Comparison of ENCODE assay signal across 8 cellular contexts in genomic region chr7:116173051-116174028, GRCh38. TPM values are rescaled to one million over a fixed set of nuclear protein-coding genes. Genes with fewer than 3 reads are reported as not detected.
DNase-seq lines count a peak whose midpoint lies in the region; ATAC-seq, FAIRE-seq and TF ChIP-seq lines count a peak whose summit lies in the region.

No MANE protein-coding gene starts in this region.

- in situ Hi-C loops in HepG2 (cut with HindIII; ENCODE audit: extremely low pct_ligation_motif_present, low pct_unique_long_range_greater_than_20kb), result loop anchor here (5.0 to 25.0 kb wide), 3 partner anchors 64 to 639 kb away; partner anchors contain the start of gene CAV1

- H3K27ac ChIP-seq in HepG2 (ENCODE audit: extremely low read length, insufficient read depth, low read length), result no peak overlapping the region

- no peaks in the 10 kb centered on the region for H4K20me1 ChIP-seq in HepG2 (ENCODE audit: insufficient read depth, low read length)

- H2AFZ ChIP-seq in HepG2 (ENCODE audit: low read length), result no peak overlapping the region

- H3K36me3 ChIP-seq in HepG2 (replicated peaks in 1 of 2; ENCODE audit: control insufficient read depth in 1 of 2, insufficient read depth in 2 of 2, low read length in 2 of 2), result no peaks in the 10 kb centered on the region

- peak; percentile 30 for DNase-seq in activated naive CD4-positive, alpha-beta T cell treated with anti-CD3 and anti-CD28 coated beads, Interleukin-2, amount 10 ng/mL, durations not matched to agents 7 days and 5 days
- no peak for DNase-seq in activated naive CD4-positive, alpha-beta T cell treated with anti-CD3 and anti-CD28 coated beads, Interleukin-2, amount 50 U/mL, for 16 hours
- peak; percentile 48 for DNase-seq in NCI-H774 (lab: John Stamatoyannopoulos, UW)
- DNase-seq in cardiac fibroblast (ENCODE audit: low read depth in 2 of 2), result peak; percentile 79 to 85
- peak; percentile 77 for DNase-seq in HepG2 (ENCODE audit: low spot score)

- no peak for TF ChIP-seq POLR2A in HepG2 (IDR thresholded peaks at IDR 0.05; ENCODE audit: insufficient read depth in 1 of 2, low read depth in 2 of 2, low read length in 2 of 2)

- TF ChIP-seq EP300 in HepG2 (IDR thresholded peaks at IDR 0.05; ENCODE audit: low read depth in 2 of 2, low read length in 2 of 2), result peak in 1 of 2 experiments; percentile 66; a peak in 2 of 4 replicates
- TF ChIP-seq EP300 in HepG2 (CRISPR knock-in tag; IDR thresholded peaks at IDR 0.05; ENCODE audit: borderline replicate concordance), result no peak

- no peak overlapping the region for H3K27ac Mint-ChIP-seq in activated naive CD4-positive, alpha-beta T cell treated with anti-CD3 and anti-CD28 coated beads, Interleukin-2, amount 10 ng/mL, durations not matched to agents 7 days and 5 days

- peaks cover 21% of the 10 kb centered on the region for H3K27me3 Mint-ChIP-seq in activated naive CD4-positive, alpha-beta T cell treated with anti-CD3 and anti-CD28 coated beads, Interleukin-2, amount 10 ng/mL, durations not matched to agents 7 days and 5 days

- BruUV-seq in HepG2 (replicated peaks; lab: Mats Ljungman, UMichigan), result no TSS peak

- H3K36me3 Mint-ChIP-seq in activated naive CD4-positive, alpha-beta T cell treated with anti-CD3 and anti-CD28 coated beads, Interleukin-2, amount 10 ng/mL, durations not matched to agents 7 days and 5 days, result no peaks in the 10 kb centered on the region

- H3K4me2 ChIP-seq in HepG2 (ENCODE audit: low read depth, low read length), result peak overlapping the region; percentile 23; the same call in 1 of the 2 replicates

- no peaks in the 10 kb centered on the region for H3K9me3 Mint-ChIP-seq in activated naive CD4-positive, alpha-beta T cell treated with anti-CD3 and anti-CD28 coated beads, Interleukin-2, amount 10 ng/mL, durations not matched to agents 7 days and 5 days

- H3K4me1 Mint-ChIP-seq in activated naive CD4-positive, alpha-beta T cell treated with anti-CD3 and anti-CD28 coated beads, Interleukin-2, amount 10 ng/mL, durations not matched to agents 7 days and 5 days, result peaks cover 9% of the 10 kb centered on the region

- peaks cover 48% of the 10 kb centered on the region for H3K4me1 ChIP-seq in HepG2 (ENCODE audit: insufficient read depth, low read length)

- intact Hi-C loops in HepG2 (cut with micrococcal nuclease; ENCODE audit: unreplicated experiment), result loop anchor here (1.0 to 5.0 kb wide), 3 partner anchors 36 to 415 kb away; no protein-coding TSS in a partner anchor

- no peak overlapping the region for H3K9ac ChIP-seq in HepG2 (ENCODE audit: insufficient read depth, low read depth, low read length)

- no peak overlapping the region for H3K4me3 ChIP-seq in cardiac fibroblast (replicated peaks in 1 of 2; ENCODE audit: low read depth in 2 of 2, low read length in 2 of 2)
- no peak overlapping the region for H3K4me3 ChIP-seq in HepG2 (replicated peaks in 1 of 3; ENCODE audit: insufficient read depth in 1 of 3, low read depth in 2 of 3, low read length in 3 of 3)

- no peak for FAIRE-seq in HepG2 (lab: Jason Lieb, UNC)

- POLR2A ChIA-PET in HepG2 (lab: Yijun Ruan, JAX), result no interaction called here

- CTCF ChIA-PET in activated naive CD4-positive, alpha-beta T cell treated with anti-CD3 and anti-CD28 coated beads, Interleukin-2, amount 10 ng/mL, durations not matched to agents 7 days and 5 days (lab: Charles Lee), result interaction anchor here (0.6 to 4.4 kb wide), 15 partner anchors 10 to 500 kb away, joined by 3 to 27 read pairs (median 5); no protein-coding TSS in a partner anchor
- CTCF ChIA-PET in HepG2 (lab: Yijun Ruan, JAX; ENCODE audit: low intra/inter-chr PET ratio, low total read pairs), result interaction anchor here (1.6 to 2.0 kb wide), 3 partner anchors 63 to 353 kb away, joined by 7 to 8 read pairs (median 8); no protein-coding TSS in a partner anchor

- WGBS in HepG2 (ENCODE audit: low lambda C conversion rate), result 0% methylated on average over 8 of the region's 8 CpGs

- peaks cover 0 to 28% of the 10 kb centered on the region in 2 experiments; a peak in 4 of 5 replicates for H3K27me3 ChIP-seq in HepG2 (ENCODE audit: control insufficient read depth in 1 of 2, insufficient read depth in 2 of 2, low read length in 2 of 2)

- peaks cover 6% of the 10 kb centered on the region; the same call in 1 of the 2 replicates for H3K9me3 ChIP-seq in HepG2 (ENCODE audit: low read length)

- peak; percentile 51 for ATAC-seq in HG02938 (IDR thresholded peaks at IDR 0.05; ENCODE audit: unreplicated experiment)
- peak; percentile 57 for ATAC-seq in HepG2
- ATAC-seq in GM18873 (IDR thresholded peaks at IDR 0.05; ENCODE audit: low FRiP score, unreplicated experiment), result no peak
- ATAC-seq in GM18870 (IDR thresholded peaks at IDR 0.05; ENCODE audit: unreplicated experiment), result no peak

- TF ChIP-seq RAD21 in HepG2 (CRISPR knock-in tag; IDR thresholded peaks at IDR 0.05), result no peak; the same call in 1 of the 2 replicates

- TF ChIP-seq CTCF in cardiac fibroblast (IDR thresholded peaks at IDR 0.05; ENCODE audit: low read depth, low read length) (peak; percentile 33), HepG2 (CRISPR knock-in tag; IDR thresholded peaks at IDR 0.05) (peak; percentile 67)

- no peak overlapping the region for H3K4me3 Mint-ChIP-seq in activated naive CD4-positive, alpha-beta T cell treated with anti-CD3 and anti-CD28 coated beads, Interleukin-2, amount 10 ng/mL, durations not matched to agents 7 days and 5 days

- H3K79me2 ChIP-seq in HepG2 (ENCODE audit: insufficient read depth, low read length), result no peaks in the 10 kb centered on the region

TF ChIP-seq in HepG2, 621 proteins besides CTCF, POLR2A, EP300 and RAD21 (continues in another document):
- no peak for TF ChIP-seq HNRNPL (IDR thresholded peaks at IDR 0.05; ENCODE audit: low read depth, low read length)
- no peak for TF ChIP-seq IRX3 (CRISPR knock-in tag; IDR thresholded peaks at IDR 0.05; ENCODE audit: borderline replicate concordance, low read depth)
- TF ChIP-seq TBP (CRISPR knock-in tag; IDR thresholded peaks at IDR 0.05), result no peak
- peak; percentile 67; the same call in 1 of the 2 replicates for TF ChIP-seq ZBTB20 (CRISPR knock-in tag; IDR thresholded peaks at IDR 0.05; ENCODE audit: borderline replicate concordance, low read depth)
- TF ChIP-seq POGK (CRISPR knock-in tag; conservative IDR thresholded peaks at IDR 0.05), result no peak
- no peak for TF ChIP-seq ZNF260 (CRISPR knock-in tag; IDR thresholded peaks at IDR 0.05; ENCODE audit: borderline replicate concordance, low read depth)
- TF ChIP-seq AHR (CRISPR knock-in tag; IDR thresholded peaks at IDR 0.05), result no peak
- TF ChIP-seq BRF2 (CRISPR knock-in tag; IDR thresholded peaks at IDR 0.05), result no peak
- no peak for TF ChIP-seq ZFY (CRISPR knock-in tag; IDR thresholded peaks at IDR 0.05)

RNA-seq across cellular contexts. Expression of gene TES, which starts 37.0 kb away (rescaled TPM):
- total RNA-seq in HepG2 (2016; rRNA removed; fragmentation: Illumina TruSeq; extraction: Trizol), result 21.6 and 24.7 TPM in 2 replicates
- 5.7 and 7.0 TPM in 2 replicates for total RNA-seq in HepG2 (2016; cell fraction: cytosol; rRNA removed; fragmentation: Illumina TruSeq; extraction: Trizol; ENCODE audit: low read depth)
- 20.1 and 24.8 TPM in 2 replicates for total RNA-seq in HepG2 (2016; cell fraction: insoluble cytoplasmic fraction; rRNA removed; fragmentation: Illumina TruSeq; extraction: Trizol)
- total RNA-seq in HepG2 (2016; cell fraction: membrane; rRNA removed; fragmentation: Illumina TruSeq; extraction: Trizol), result 13.3 and 15.7 TPM in 2 replicates
- 19.2 and 19.9 TPM in 2 replicates for total RNA-seq in HepG2 (2016; cell fraction: nucleus; rRNA removed; fragmentation: Illumina TruSeq; extraction: Trizol)
- 17.6 and 23.0 TPM in 2 replicates for polyA plus RNA-seq in HepG2 (2011; rRNA removed)
- 10.5 and 12.4 TPM in 2 replicates for polyA plus RNA-seq in HepG2 (2011; cell fraction: cytosol; rRNA removed)
- polyA plus RNA-seq in HepG2 (2011; cell fraction: nucleus; rRNA removed), result 15.2 and 17.8 TPM in 2 replicates
- 11.3 and 12.6 TPM in 2 replicates for polyA plus RNA-seq in HepG2 (2012)
- polyA plus RNA-seq in HepG2 (2016; cell fraction: cytosol; fragmentation: Illumina TruSeq; extraction: Trizol; ENCODE audit: low read depth), result 5.5 and 6.1 TPM in 2 replicates
- 24.3 and 25.3 TPM in 2 replicates for polyA plus RNA-seq in HepG2 (2016; cell fraction: insoluble cytoplasmic fraction; fragmentation: Illumina TruSeq; extraction: Trizol; ENCODE audit: low read depth)
- 9.3 and 11.9 TPM in 2 replicates for polyA plus RNA-seq in HepG2 (2016; cell fraction: membrane; fragmentation: Illumina TruSeq; extraction: Trizol; ENCODE audit: low read depth)
- polyA plus RNA-seq in HepG2 (2016; cell fraction: nucleus; fragmentation: Illumina TruSeq; extraction: Trizol; ENCODE audit: insufficient read depth, low read depth), result 18.5 and 18.7 TPM in 2 replicates
- 13.6 and 60.4 TPM in 2 replicates for polyA minus RNA-seq in HepG2 (2011; rRNA and poly(A)+ RNA removed; ENCODE audit: low replicate concordance)
- polyA minus RNA-seq in HepG2 (2011; cell fraction: cytosol; rRNA and poly(A)+ RNA removed), result 10.0 and 10.8 TPM in 2 replicates
- polyA minus RNA-seq in HepG2 (2011; cell fraction: nucleus; rRNA and poly(A)+ RNA removed), result 21.8 and 25.9 TPM in 2 replicates

Comparison
In these comparisons a context has a peak if more than half of its experiments do, and no peak if none do; other contexts are left out.
1. ATAC-seq: peak in HG02938 (single experiment) and HepG2 (single experiment); none in GM18873 (single experiment) and GM18870 (single experiment).